In the genomic region with DNA sequence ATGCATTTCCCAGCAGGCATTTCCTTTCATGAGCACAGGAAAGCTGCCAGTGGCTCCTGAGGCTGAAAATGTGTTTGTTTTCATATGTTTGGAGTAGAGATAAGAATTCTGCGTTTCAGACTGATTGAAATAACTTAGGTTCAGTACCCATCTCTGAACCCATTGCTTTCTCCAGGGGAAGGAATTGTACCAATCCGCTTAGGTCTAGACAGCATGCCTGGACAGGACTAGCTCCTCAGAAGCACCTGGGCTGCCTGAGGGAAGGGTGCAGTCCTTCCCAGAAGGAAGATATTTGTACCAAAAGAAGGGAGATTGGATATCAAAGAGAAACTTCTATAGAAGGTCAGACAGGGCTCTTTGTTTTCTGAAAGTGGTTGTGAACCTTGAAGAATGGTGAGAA, we compare ENCODE assay signal across 23 cellular contexts.
"Had no signal": no experiment of that assay in that cellular context is flagged by ENCODE, and none has a peak within 500 bp of the region (broad histone marks: within the 10 kb centered on the region; RNA-seq: fewer than 3 reads in every experiment).

No MANE protein-coding gene starts in this region.

- H3K36me3 ChIP-seq: brain microvascular endothelial cell, Peyer's patch had no signal

- H3K4me1 ChIP-seq: Peyer's patch had no signal

- H3K9me3 ChIP-seq: Peyer's patch had no signal

- H3K27ac ChIP-seq: brain microvascular endothelial cell, Peyer's patch had no signal

- DNase-seq: activated B cell treated with CpG ODN at 0.5 μM for 24 hours; activated CD4-positive, alpha-beta T cell treated with anti-CD3 and anti-CD28 coated beads for 1 hour; activated CD4-positive, alpha-beta T cell treated with anti-CD3 and anti-CD28 coated beads, Interleukin-2, amount 10 ng/mL, durations not matched to agents 24 days and 14 days; activated CD4-positive, alpha-beta T cell treated with anti-CD3 and anti-CD28 coated beads, Interleukin-2, amount 50 U/mL, for 48 hours; activated gamma-delta T cell; activated naive CD4-positive, alpha-beta T cell treated with anti-CD3 and anti-CD28 coated beads for 36 hours; activated T-cell treated with anti-CD3 and anti-CD28 coated beads for 4 hours; activated T-cell treated with anti-CD3 and anti-CD28 coated beads, Interleukin-2, amount 50 U/mL, for 48 hours; amygdala; brain microvascular endothelial cell; caudate nucleus; Karpas-422; NCI-H1105 treated with DMSO at 0.1 percent for 48 hours; NCI-H1436 treated with DMSO at 0.1 percent for 48 hours; NCI-H187; NCI-H2081 treated with DMSO at 0.1 percent for 48 hours; NCI-H446; Peyer's patch; SIG-M5; T-helper 17 cell; T-helper 9 cell had no signal

- H3K4me3 ChIP-seq: K562, Peyer's patch had no signal

- ATAC-seq: activated T-helper 17 cell treated with anti-CD3 and anti-CD28 coated beads, Interleukin-2, amount 50 U/mL, for 72 hours; K562; T-helper 17 cell had no signal

- H3K27me3 ChIP-seq: brain microvascular endothelial cell, Peyer's patch had no signal
